ENCODE assay signal across 9 cellular contexts in the genomic region with DNA sequence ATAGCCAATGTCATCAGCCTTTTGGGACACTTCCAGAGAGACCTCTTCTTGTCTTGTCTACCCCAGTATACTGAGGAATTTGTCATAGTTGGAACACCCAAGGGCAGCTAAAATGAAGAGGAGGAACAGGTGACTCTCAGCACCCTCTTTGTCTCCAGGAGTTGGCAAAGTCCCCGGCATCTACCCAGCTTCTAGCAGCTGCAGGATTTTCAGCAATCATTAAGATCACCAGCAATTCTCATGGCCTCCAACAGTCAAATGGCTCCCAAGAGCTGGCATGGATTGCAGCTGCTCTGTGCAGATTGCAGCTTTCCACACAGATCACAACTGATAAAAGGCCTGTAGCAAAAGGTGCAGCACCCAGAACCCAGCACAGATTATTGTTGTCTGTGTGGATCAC. TPM values are rescaled to one million over a fixed set of nuclear protein-coding genes. Genes with fewer than 3 reads are reported as not detected.
"Had no signal": no experiment of that assay in that cellular context is flagged by ENCODE, and none has a peak within 500 bp of the region (broad histone marks: within the 10 kb centered on the region; RNA-seq: fewer than 3 reads in every experiment).

No MANE protein-coding gene starts in this region.

- DNase-seq: GM23248, H9, HCEC 1CT, IMR-90 had no signal

- H2AFZ ChIP-seq: GM23248 had no signal

- ATAC-seq: K562 had no signal

- FAIRE-seq: H1, H54, HTR-8/SVneo, K562 had no signal

- H3K27ac ChIP-seq: GM23248 had no signal

- H3K4me3 ChIP-seq: GM23248, K562 had no signal

- H3K9ac ChIP-seq: GM23248 had no signal

RNA-seq across cellular contexts. Expression of gene RERGL, which starts 32.9 kb away (rescaled TPM):
- total RNA-seq: GM23248, H1, H9, HT-29, IMR-90, K562 had no signal
- polyA plus RNA-seq: H1 had no signal
